ENCODE assay signal across 7 cellular contexts in the genomic region with DNA sequence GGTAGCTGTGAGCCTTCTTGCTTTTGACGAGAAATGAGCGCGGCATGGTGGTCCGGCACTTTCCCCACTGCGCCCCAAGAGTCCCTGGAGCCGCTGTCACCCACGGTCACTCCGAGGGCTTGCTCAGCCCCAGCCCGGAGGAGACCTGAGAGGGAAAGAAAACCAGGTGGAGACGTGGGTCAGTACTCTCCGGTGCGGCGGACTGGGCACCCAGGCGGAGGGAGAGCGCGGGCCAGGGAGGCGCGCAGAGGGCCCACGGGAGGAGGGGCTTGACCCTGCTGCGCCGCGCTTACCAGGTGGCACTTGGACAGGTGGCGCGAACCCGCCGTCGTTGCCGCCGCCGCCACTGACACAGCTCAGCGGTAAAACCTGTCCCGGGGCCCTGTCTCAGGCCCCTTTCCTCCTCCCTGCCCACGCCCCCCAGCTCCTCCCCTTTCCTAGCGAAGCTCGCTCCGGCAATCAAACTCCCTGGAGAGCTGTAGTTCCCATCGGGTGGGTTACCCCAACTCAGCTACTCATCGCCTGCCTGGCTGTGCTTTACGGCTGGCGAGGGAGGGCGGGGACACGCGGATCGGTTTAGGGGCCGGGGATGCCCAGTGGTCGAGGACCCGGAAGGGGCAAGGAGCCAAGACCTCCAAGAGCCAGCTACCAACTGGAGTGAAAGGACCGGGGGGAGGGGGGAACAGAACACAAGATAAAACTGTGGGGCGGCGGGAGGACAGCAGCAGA. TPM values are rescaled to one million over a fixed set of nuclear protein-coding genes. Genes with fewer than 3 reads are reported as not detected.
DNase-seq lines count a peak whose midpoint lies in the region; ATAC-seq lines count a peak whose summit lies in the region.

No MANE protein-coding gene starts in this region.

- intact Hi-C loops in activated CD4-positive, alpha-beta memory T cell treated with anti-CD3 and anti-CD28 coated beads for 36 hours (cut with micrococcal nuclease) = loop anchor here (1.0 to 10.0 kb wide), 4 partner anchors 9 to 679 kb away; a partner anchor contains a TSS
- intact Hi-C loops in left cardiac atrium (cut with DNase I) (no loop called here), sciatic nerve (cut with DNase I) (no loop called here)

- peaks cover 58% of the 10 kb centered on the region for H3K36me3 Mint-ChIP-seq in activated CD4-positive, alpha-beta memory T cell treated with anti-CD3 and anti-CD28 coated beads for 36 hours

- DNase-seq in GM19238 (ENCODE audit: insufficient read length, low spot score) = peak; percentile 38
- peak; percentile 42 for DNase-seq in NCI-H2029 treated with DMSO at 0.1 percent for 48 hours (lab: John Stamatoyannopoulos, UW)
- peak; percentile 82 for DNase-seq in activated CD4-positive, alpha-beta memory T cell treated with anti-CD3 and anti-CD28 coated beads for 36 hours
- DNase-seq in left cardiac atrium = peak; percentile 26
- peak; percentile 77 for DNase-seq in stimulated activated CD4-positive, alpha-beta T cell treated with anti-CD3 and anti-CD28 coated beads, Interleukin-12 subunit alpha, Interleukin-12 subunit beta, amount 100 ng/mL, for 4 hours
- DNase-seq in sciatic nerve (ENCODE audit: low spot score) = no peak

- POLR2A ChIA-PET in activated CD4-positive, alpha-beta memory T cell treated with anti-CD3 and anti-CD28 coated beads for 36 hours (lab: Charles Lee) = interaction anchor here (0.6 to 9.0 kb wide), 15 partner anchors 8 to 348 kb away, joined by 3 to 154 read pairs (median 4); a partner anchor contains a TSS

- peak overlapping the region; percentile 90 for H3K4me3 Mint-ChIP-seq in activated CD4-positive, alpha-beta memory T cell treated with anti-CD3 and anti-CD28 coated beads for 36 hours

- no peaks in the 10 kb centered on the region for H3K27me3 Mint-ChIP-seq in activated CD4-positive, alpha-beta memory T cell treated with anti-CD3 and anti-CD28 coated beads for 36 hours

- peak overlapping the region; percentile 98 for H3K27ac Mint-ChIP-seq in activated CD4-positive, alpha-beta memory T cell treated with anti-CD3 and anti-CD28 coated beads for 36 hours

- ATAC-seq in left cardiac atrium = no peak
- no peak for ATAC-seq in sciatic nerve
- ATAC-seq in HG03175 (IDR thresholded peaks at IDR 0.05; ENCODE audit: unreplicated experiment) = no peak

- no peaks in the 10 kb centered on the region for H3K9me3 Mint-ChIP-seq in activated CD4-positive, alpha-beta memory T cell treated with anti-CD3 and anti-CD28 coated beads for 36 hours

- CTCF ChIA-PET in activated CD4-positive, alpha-beta memory T cell treated with anti-CD3 and anti-CD28 coated beads for 36 hours (lab: Charles Lee) = interaction anchor here (0.6 to 5.0 kb wide), 7 partner anchors 9 to 258 kb away, joined by 3 to 33 read pairs (median 4); no protein-coding TSS in a partner anchor

- H3K4me1 Mint-ChIP-seq in activated CD4-positive, alpha-beta memory T cell treated with anti-CD3 and anti-CD28 coated beads for 36 hours (ENCODE audit: low read depth) = peaks cover 38% of the 10 kb centered on the region

RNA-seq across cellular contexts. Expression of a gene that starts 3.1 kb away (rescaled TPM):
- 10 to 100 TPM; 53.3 to 55.3 TPM for total RNA-seq in activated CD4-positive, alpha-beta memory T cell treated with anti-CD3 and anti-CD28 coated beads for 36 hours
- under 1 TPM; 0.63 to 0.85 TPM for total RNA-seq in left cardiac atrium
- total RNA-seq in sciatic nerve = 0.85 TPM

Comparison
In these comparisons a context has a peak if more than half of its experiments do, and no peak if none do; other contexts are left out.
1. RNA of a gene that starts 3.1 kb away (total RNA-seq): 53.3 to 55.3 TPM in activated CD4-positive, alpha-beta memory T cell treated with anti-CD3 and anti-CD28 coated beads for 36 hours; 0.63 to 0.85 TPM in left cardiac atrium and 0.85 TPM in sciatic nerve (single experiment); every median in the first group is over 10 times any median in the second.